40 cellular contexts compared by ENCODE assay signal in genomic region chr20:40481337-40481736, GRCh38.
"Had no signal": no experiment of that assay in that cellular context is flagged by ENCODE, and none has a peak within 500 bp of the region (broad histone marks: within the 10 kb centered on the region; RNA-seq: fewer than 3 reads in every experiment).

No MANE protein-coding gene starts in this region.

- H3K27me3 ChIP-seq: brain microvascular endothelial cell, MG63, Peyer's patch had no signal

- ATAC-seq: activated CD8-positive, alpha-beta memory T cell treated with anti-CD3 and anti-CD28 coated beads, Interleukin-2, amount 10 ng/mL, durations not matched to agents 7 days and 5 days; activated T-cell treated with anti-CD3 and anti-CD28 coated beads, Interleukin-2, amount 50 U/mL, for 72 hours; activated T-helper 17 cell treated with anti-CD3 and anti-CD28 coated beads, Interleukin-2, amount 50 U/mL, for 72 hours; PC-3; Right ventricle myocardium inferior had no signal

- H3K4me1 Mint-ChIP-seq: activated B cell treated with CpG ODN at 0.5 μM for 24 hours; activated CD4-positive, alpha-beta memory T cell treated with anti-CD3 and anti-CD28 coated beads, Interleukin-2, amount 10 ng/mL, durations not matched to agents 7 days and 5 days; activated CD8-positive, alpha-beta memory T cell treated with anti-CD3 and anti-CD28 coated beads, Interleukin-2, amount 10 ng/mL, durations not matched to agents 7 days and 5 days; activated naive CD8-positive, alpha-beta T cell treated with anti-CD3 and anti-CD28 coated beads for 36 hours; activated T-helper 17 cell treated with anti-CD3 and anti-CD28 coated beads, Interleukin-2, amount 50 U/mL, for 72 hours had no signal

- H3K36me3 ChIP-seq: brain microvascular endothelial cell, MG63, Peyer's patch had no signal

- H3K9me3 ChIP-seq: MG63, Peyer's patch had no signal

- H3K4me1 ChIP-seq: Peyer's patch had no signal

- H3K4me3 Mint-ChIP-seq: activated B cell treated with CpG ODN at 0.5 μM for 24 hours; activated CD4-positive, alpha-beta memory T cell treated with anti-CD3 and anti-CD28 coated beads, Interleukin-2, amount 10 ng/mL, durations not matched to agents 7 days and 5 days; activated CD8-positive, alpha-beta memory T cell treated with anti-CD3 and anti-CD28 coated beads, Interleukin-2, amount 10 ng/mL, durations not matched to agents 7 days and 5 days; activated naive CD8-positive, alpha-beta T cell treated with anti-CD3 and anti-CD28 coated beads for 36 hours; activated T-cell treated with anti-CD3 and anti-CD28 coated beads, Interleukin-2, amount 50 U/mL, for 72 hours; activated T-helper 17 cell treated with anti-CD3 and anti-CD28 coated beads, Interleukin-2, amount 50 U/mL, for 72 hours had no signal

- H3K9me3 Mint-ChIP-seq: activated B cell treated with CpG ODN at 0.5 μM for 24 hours; activated CD4-positive, alpha-beta memory T cell treated with anti-CD3 and anti-CD28 coated beads, Interleukin-2, amount 10 ng/mL, durations not matched to agents 7 days and 5 days; activated naive CD8-positive, alpha-beta T cell treated with anti-CD3 and anti-CD28 coated beads for 36 hours; activated T-helper 17 cell treated with anti-CD3 and anti-CD28 coated beads, Interleukin-2, amount 50 U/mL, for 72 hours had no signal

- H3K27me3 Mint-ChIP-seq: activated CD4-positive, alpha-beta memory T cell treated with anti-CD3 and anti-CD28 coated beads, Interleukin-2, amount 10 ng/mL, durations not matched to agents 7 days and 5 days; activated CD8-positive, alpha-beta memory T cell treated with anti-CD3 and anti-CD28 coated beads, Interleukin-2, amount 10 ng/mL, durations not matched to agents 7 days and 5 days had no signal

- H3K27ac ChIP-seq: brain microvascular endothelial cell, Peyer's patch, RWPE1, VCaP had no signal

- H3K4me3 ChIP-seq: MG63, Peyer's patch had no signal

- H3K27ac Mint-ChIP-seq: activated B cell treated with CpG ODN at 0.5 μM for 24 hours; activated CD4-positive, alpha-beta memory T cell treated with anti-CD3 and anti-CD28 coated beads, Interleukin-2, amount 10 ng/mL, durations not matched to agents 7 days and 5 days; activated CD8-positive, alpha-beta memory T cell treated with anti-CD3 and anti-CD28 coated beads, Interleukin-2, amount 10 ng/mL, durations not matched to agents 7 days and 5 days; activated naive CD8-positive, alpha-beta T cell treated with anti-CD3 and anti-CD28 coated beads for 36 hours; activated T-cell treated with anti-CD3 and anti-CD28 coated beads, Interleukin-2, amount 50 U/mL, for 72 hours; activated T-helper 17 cell treated with anti-CD3 and anti-CD28 coated beads, Interleukin-2, amount 50 U/mL, for 72 hours had no signal

- H3K36me3 Mint-ChIP-seq: activated CD8-positive, alpha-beta memory T cell treated with anti-CD3 and anti-CD28 coated beads, Interleukin-2, amount 10 ng/mL, durations not matched to agents 7 days and 5 days; activated naive CD8-positive, alpha-beta T cell treated with anti-CD3 and anti-CD28 coated beads for 36 hours had no signal

- DNase-seq: activated B cell treated with CpG ODN at 0.5 μM for 24 hours; activated CD4-positive, alpha-beta memory T cell treated with anti-CD3 and anti-CD28 coated beads, Interleukin-2, amount 10 ng/mL, durations not matched to agents 7 days and 5 days; activated CD4-positive, alpha-beta T cell treated with anti-CD3 and anti-CD28 coated beads for 1 hour; activated CD4-positive, alpha-beta T cell treated with anti-CD3 and anti-CD28 coated beads for 48 hours; activated CD8-positive, alpha-beta memory T cell treated with anti-CD3 and anti-CD28 coated beads for 24 hours; activated CD8-positive, alpha-beta memory T cell treated with anti-CD3 and anti-CD28 coated beads, Interleukin-2, amount 10 ng/mL, durations not matched to agents 7 days and 5 days; activated CD8-positive, alpha-beta memory T cell treated with anti-CD3 and anti-CD28 coated beads, Interleukin-2, amount 50 U/mL, for 48 hours; activated effector memory CD4-positive, alpha-beta T cell treated with anti-CD3 and anti-CD28 coated beads, Interleukin-2, amount 50 U/mL, for 16 hours; activated naive CD4-positive, alpha-beta T cell; activated naive CD4-positive, alpha-beta T cell treated with anti-CD3 and anti-CD28 coated beads, Interleukin-2, amount 50 U/mL, for 16 hours; activated naive CD8-positive, alpha-beta T cell treated with anti-CD3 and anti-CD28 coated beads for 36 hours; activated T-cell treated with anti-CD3 and anti-CD28 coated beads, Interleukin-2, amount 50 U/mL, for 72 hours; amniotic stem cell; aorta; brain microvascular endothelial cell; central memory CD4-positive, alpha-beta T cell; Kasumi-1; KG1; MG63; NCI-H1048; NCI-H1105 treated with DMSO at 0.1 percent for 48 hours; NCI-H1436; NCI-H1694 treated with DMSO at 0.1 percent for 48 hours; NCI-H2029 treated with DMSO at 0.1 percent for 48 hours; NCI-H2107; NCI-H2171; NCI-H510A; NCI-H526; NCI-H748 treated with DMSO at 0.1 percent for 48 hours; NK-92 treated with Interleukin-12 subunit alpha and Interleukin-12 subunit beta, amount 100 ng/mL, for 24 hours; PC-3; Peyer's patch; SW 1271; T-helper 1 cell; T-helper 2 cell; T-helper 9 cell had no signal
